Comparison of ENCODE assay signal across 34 cellular contexts in the genomic region with DNA sequence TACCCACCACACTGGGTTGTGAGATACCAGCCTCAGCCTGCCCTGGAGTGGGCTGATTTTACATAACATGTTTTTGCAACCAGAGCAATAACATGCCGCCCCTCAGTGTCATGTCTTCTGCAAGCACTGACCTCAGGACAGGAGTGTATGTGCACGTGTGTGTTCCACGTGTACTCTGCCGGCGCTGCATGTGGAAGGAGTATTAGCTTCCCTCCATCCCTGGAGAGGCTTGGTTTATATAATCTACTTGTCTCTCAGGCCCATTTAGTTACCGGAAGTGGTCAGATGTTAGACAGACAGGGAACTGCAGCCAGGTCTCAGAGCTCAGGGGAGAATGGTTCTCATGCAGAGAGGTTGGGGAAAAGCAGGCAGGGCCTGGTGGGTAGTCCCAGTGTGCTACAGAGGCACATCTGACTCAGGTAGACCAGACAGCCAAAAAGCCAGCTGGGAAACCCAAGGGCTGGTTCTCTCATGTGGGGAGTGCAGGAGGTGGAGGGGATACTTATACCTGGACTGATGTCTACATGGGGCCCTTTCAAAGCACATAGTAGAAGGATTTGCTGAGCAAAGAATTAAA.
DNase-seq lines count a peak whose midpoint lies in the region; ATAC-seq, FAIRE-seq and TF ChIP-seq lines count a peak whose summit lies in the region.
"Had no signal": no experiment of that assay in that cellular context is flagged by ENCODE, and none has a peak within 500 bp of the region (broad histone marks: within the 10 kb centered on the region; RNA-seq: fewer than 3 reads in every experiment).

No MANE protein-coding gene starts in this region.

- TF ChIP-seq POLR2A in GM12878 (IDR thresholded peaks at IDR 0.05; ENCODE audit: low read depth, low read length): no peak

- H3K27me3 ChIP-seq in MM.1S (replicated peaks; ENCODE audit: insufficient read depth, low read length) (no peaks in the 10 kb centered on the region), GM12878 (replicated peaks in 1 of 2; ENCODE audit: control insufficient read depth in 2 of 2, insufficient read depth in 2 of 2, low read length in 1 of 2) (no peaks in the 10 kb centered on the region)
- H3K27me3 ChIP-seq: cardiac muscle cell, suprapubic skin had no signal

- no TSS peak for BruUV-seq in GM12878 (replicated peaks; lab: Mats Ljungman, UMichigan)

- H2AFZ ChIP-seq in MM.1S (ENCODE audit: low read length) (no peak overlapping the region), GM12878 (ENCODE audit: control insufficient read depth, low read depth, low read length) (no peak overlapping the region)
- H2AFZ ChIP-seq: GM23248 had no signal

- H3K79me2 ChIP-seq in MM.1S (ENCODE audit: low read length) (no peaks in the 10 kb centered on the region), GM12878 (ENCODE audit: control insufficient read depth, insufficient read depth, low read length) (no peaks in the 10 kb centered on the region)

- no peaks in the 10 kb centered on the region for H3K9me2 ChIP-seq in MM.1S (replicated peaks; ENCODE audit: insufficient read depth, low read length)

- ATAC-seq in activated naive CD8-positive, alpha-beta T cell treated with anti-CD3 and anti-CD28 coated beads, Interleukin-2, amount 10 ng/mL, durations not matched to agents 7 days and 5 days (ENCODE audit: low read depth): no peak
- peak; percentile 30; the same call in 2 of the 3 replicates for ATAC-seq in GM12878
- no peak for ATAC-seq in stimulated activated effector memory CD8-positive, alpha-beta T cell treated with anti-CD3 and anti-CD28 coated beads, Interleukin-12 subunit alpha, Interleukin-12 subunit beta, amount 100 ng/mL, for 72 hours
- no peak for ATAC-seq in HG03139 (IDR thresholded peaks at IDR 0.05; ENCODE audit: unreplicated experiment)
- no peak for ATAC-seq in activated naive CD4-positive, alpha-beta T cell treated with anti-CD3 and anti-CD28 coated beads, Interleukin-2, amount 50 U/mL, for 72 hours
- ATAC-seq: A549; activated CD4-positive, alpha-beta T cell treated with anti-CD3 and anti-CD28 coated beads for 36 hours; naive thymus-derived CD4-positive, alpha-beta T cell; PC-3; SK-N-SH treated with all-trans-retinoic acid at 6 μM for 48 hours had no signal

- H3K9ac ChIP-seq in MM.1S (ENCODE audit: low read length): no peak overlapping the region
- no peak overlapping the region for H3K9ac ChIP-seq in GM12878 (ENCODE audit: control insufficient read depth, insufficient read depth, low read length)
- H3K9ac ChIP-seq: GM23248 had no signal

- SMC1A ChIA-PET in GM12878 (lab: Charles Lee; ENCODE audit: uncharacterized antibody, unreplicated experiment): interaction anchor here (0.6 kb wide), 1 partner anchor 680 kb away, joined by 3 read pairs; no protein-coding TSS in a partner anchor

- no peaks in the 10 kb centered on the region for H3K36me3 Mint-ChIP-seq in activated naive CD8-positive, alpha-beta T cell treated with anti-CD3 and anti-CD28 coated beads, Interleukin-2, amount 10 ng/mL, durations not matched to agents 7 days and 5 days
- no peaks in the 10 kb centered on the region for H3K36me3 Mint-ChIP-seq in activated naive CD8-positive, alpha-beta T cell treated with anti-CD3 and anti-CD28 coated beads for 36 hours
- peaks cover 7% of the 10 kb centered on the region for H3K36me3 Mint-ChIP-seq in stimulated activated effector memory CD8-positive, alpha-beta T cell treated with anti-CD3 and anti-CD28 coated beads, Interleukin-12 subunit alpha, Interleukin-12 subunit beta, amount 100 ng/mL, for 72 hours
- H3K36me3 Mint-ChIP-seq in activated naive CD4-positive, alpha-beta T cell treated with anti-CD3 and anti-CD28 coated beads, Interleukin-2, amount 50 U/mL, for 72 hours: no peaks in the 10 kb centered on the region
- H3K36me3 Mint-ChIP-seq: activated naive CD8-positive, alpha-beta T cell; CD4-positive, CD25-positive, alpha-beta regulatory T cell; naive thymus-derived CD4-positive, alpha-beta T cell had no signal

- no peak for DNase-seq in activated naive CD8-positive, alpha-beta T cell treated with anti-CD3 and anti-CD28 coated beads, Interleukin-2, amount 10 ng/mL, durations not matched to agents 7 days and 5 days
- DNase-seq in activated naive CD8-positive, alpha-beta T cell treated with anti-CD3 and anti-CD28 coated beads for 36 hours: no peak
- DNase-seq in MM.1S (peak; percentile 35), GM12878 (ENCODE audit: low read depth, low spot score) (no peak), posterior vena cava (ENCODE audit: low spot score) (no peak)
- DNase-seq in stimulated activated effector memory CD8-positive, alpha-beta T cell treated with anti-CD3 and anti-CD28 coated beads, Interleukin-12 subunit alpha, Interleukin-12 subunit beta, amount 100 ng/mL, for 72 hours (ENCODE audit: low spot score in 2 of 2): no peak
- DNase-seq in activated naive CD4-positive, alpha-beta T cell treated with anti-CD3 and anti-CD28 coated beads, Interleukin-2, amount 50 U/mL, for 72 hours (ENCODE audit: low spot score in 2 of 2): no peak
- DNase-seq: activated CD4-positive, alpha-beta T cell treated with anti-CD3 and anti-CD28 coated beads for 36 hours; activated CD8-positive, alpha-beta memory T cell treated with anti-CD3 and anti-CD28 coated beads for 24 hours; activated T-cell treated with anti-CD3 and anti-CD28 coated beads for 4 hours; cortex of kidney; DND-41; foreskin melanocyte; GF-D8; GM23248; kidney; naive thymus-derived CD4-positive, alpha-beta T cell; NCI-H1092; NCI-H1694; NCI-H2171; NCI-H510A; occipital lobe; PC-3; stimulated activated naive CD4-positive, alpha-beta T cell had no signal

- no peak for FAIRE-seq in GM12878 (lab: Jason Lieb, UNC)
- FAIRE-seq: A549, astrocyte, GM19239, kidney had no signal

- RAD21 ChIA-PET in GM12878 (lab: Charles Lee; ENCODE audit: unreplicated experiment): interaction anchor here (0.6 to 1.8 kb wide), 2 partner anchors 8 to 51 kb away, joined by 4 to 6 read pairs; no protein-coding TSS in a partner anchor

- CTCF ChIA-PET in GM12878 (lab: Yijun Ruan, JAX): no interaction called here

- H3K36me3 ChIP-seq in MM.1S (replicated peaks; ENCODE audit: insufficient read depth, low read length): no peaks in the 10 kb centered on the region
- no peaks in the 10 kb centered on the region for H3K36me3 ChIP-seq in GM12878 (ENCODE audit: control insufficient read depth in 2 of 2, insufficient read depth in 2 of 2, low read length in 1 of 2)
- H3K36me3 ChIP-seq: cardiac muscle cell, suprapubic skin had no signal

- H4K20me1 ChIP-seq in MM.1S (ENCODE audit: insufficient read depth, low read length) (no peaks in the 10 kb centered on the region), GM12878 (ENCODE audit: control insufficient read depth, insufficient read depth) (no peaks in the 10 kb centered on the region)

- TF ChIP-seq RAD21 in GM12878 (IDR thresholded peaks at IDR 0.05; ENCODE audit: insufficient read depth, low read depth, low read length): no peak

- H3K9me3 ChIP-seq in MM.1S (replicated peaks; ENCODE audit: insufficient read depth, low read length) (no peaks in the 10 kb centered on the region), GM12878 (replicated peaks; ENCODE audit: control insufficient read depth, insufficient read depth, low read length) (no peaks in the 10 kb centered on the region; the same call in 2 of the 3 replicates)
- H3K9me3 ChIP-seq: A549, suprapubic skin had no signal

- peaks cover 29% of the 10 kb centered on the region for H3K4me1 Mint-ChIP-seq in activated naive CD8-positive, alpha-beta T cell treated with anti-CD3 and anti-CD28 coated beads, Interleukin-2, amount 10 ng/mL, durations not matched to agents 7 days and 5 days
- H3K4me1 Mint-ChIP-seq in activated naive CD8-positive, alpha-beta T cell treated with anti-CD3 and anti-CD28 coated beads for 36 hours: peaks cover 12% of the 10 kb centered on the region
- H3K4me1 Mint-ChIP-seq in stimulated activated effector memory CD8-positive, alpha-beta T cell treated with anti-CD3 and anti-CD28 coated beads, Interleukin-12 subunit alpha, Interleukin-12 subunit beta, amount 100 ng/mL, for 72 hours: peaks cover 30% of the 10 kb centered on the region
- H3K4me1 Mint-ChIP-seq: activated CD4-positive, alpha-beta T cell treated with anti-CD3 and anti-CD28 coated beads for 36 hours had no signal

- H3K27ac Mint-ChIP-seq in activated naive CD8-positive, alpha-beta T cell treated with anti-CD3 and anti-CD28 coated beads, Interleukin-2, amount 10 ng/mL, durations not matched to agents 7 days and 5 days: peak overlapping the region; percentile 50
- no peak overlapping the region for H3K27ac Mint-ChIP-seq in activated naive CD8-positive, alpha-beta T cell treated with anti-CD3 and anti-CD28 coated beads for 36 hours
- peak overlapping the region; percentile 86 for H3K27ac Mint-ChIP-seq in stimulated activated effector memory CD8-positive, alpha-beta T cell treated with anti-CD3 and anti-CD28 coated beads, Interleukin-12 subunit alpha, Interleukin-12 subunit beta, amount 100 ng/mL, for 72 hours
- H3K27ac Mint-ChIP-seq in activated naive CD4-positive, alpha-beta T cell treated with anti-CD3 and anti-CD28 coated beads, Interleukin-2, amount 50 U/mL, for 72 hours: no peak overlapping the region
- H3K27ac Mint-ChIP-seq: activated CD4-positive, alpha-beta T cell treated with anti-CD3 and anti-CD28 coated beads for 36 hours; activated naive CD8-positive, alpha-beta T cell; T-helper 1 cell treated with Interleukin-12 subunit alpha and Interleukin-12 subunit beta and Interleukin-4 antibody, amounts not matched to agents 30 μg/mL and 1 μg/mL, for 36 hours had no signal

- H3K27ac ChIP-seq in MM.1S (ENCODE audit: low read length) (no peak overlapping the region), GM12878 (ENCODE audit: control insufficient read depth, insufficient read depth) (no peak overlapping the region)
- H3K27ac ChIP-seq: A549, cardiac muscle cell, GM23248, suprapubic skin had no signal

- POLR2A ChIA-PET in activated naive CD8-positive, alpha-beta T cell treated with anti-CD3 and anti-CD28 coated beads, Interleukin-2, amount 10 ng/mL, durations not matched to agents 7 days and 5 days (lab: Charles Lee): no interaction called here
- POLR2A ChIA-PET in GM12878 (lab: Charles Lee): no interaction called here

- H3F3A ChIP-seq in MM.1S (ENCODE audit: insufficient read depth, low read length): no peaks in the 10 kb centered on the region

- no peak overlapping the region for H3K4me3 Mint-ChIP-seq in activated naive CD8-positive, alpha-beta T cell treated with anti-CD3 and anti-CD28 coated beads, Interleukin-2, amount 10 ng/mL, durations not matched to agents 7 days and 5 days
- no peak overlapping the region for H3K4me3 Mint-ChIP-seq in activated naive CD8-positive, alpha-beta T cell treated with anti-CD3 and anti-CD28 coated beads for 36 hours
- no peak overlapping the region for H3K4me3 Mint-ChIP-seq in stimulated activated effector memory CD8-positive, alpha-beta T cell treated with anti-CD3 and anti-CD28 coated beads, Interleukin-12 subunit alpha, Interleukin-12 subunit beta, amount 100 ng/mL, for 72 hours
- H3K4me3 Mint-ChIP-seq: activated CD4-positive, alpha-beta T cell treated with anti-CD3 and anti-CD28 coated beads for 36 hours; activated naive CD8-positive, alpha-beta T cell; CD4-positive, CD25-positive, alpha-beta regulatory T cell; naive thymus-derived CD4-positive, alpha-beta T cell; T-helper 1 cell treated with Interleukin-12 subunit alpha and Interleukin-12 subunit beta and Interleukin-4 antibody, amounts not matched to agents 30 μg/mL and 1 μg/mL, for 36 hours had no signal

- WGBS in GM12878 (ENCODE audit: insufficient coverage, insufficient replicate concordance, low lambda C conversion rate, missing lambda C conversion rate): 93% methylated on average over 6 of the region's 6 CpGs

- no peak overlapping the region for H3K4me2 ChIP-seq in MM.1S (ENCODE audit: low read depth, low read length)
- no peak overlapping the region for H3K4me2 ChIP-seq in GM12878 (ENCODE audit: control insufficient read depth, insufficient read depth)
- H3K4me2 ChIP-seq: A549 had no signal

- in situ Hi-C loops in GM12878 (cut with MboI): no loop called here

- no peak for TF ChIP-seq CTCF in MM.1S (IDR thresholded peaks at IDR 0.05; ENCODE audit: low read length)
- TF ChIP-seq CTCF in GM12878 (IDR thresholded peaks at IDR 0.05 in 2 of 3, conservative IDR thresholded peaks at IDR 0.05 in 1 of 3; ENCODE audit: control insufficient read depth in 2 of 3, extremely low read depth in 1 of 3, insufficient read depth in 1 of 3, low read depth in 3 of 3, low read length in 3 of 3): no peak

- no peak for TF ChIP-seq EP300 in GM12878 (IDR thresholded peaks at IDR 0.05; ENCODE audit: borderline replicate concordance in 1 of 2, control insufficient read depth in 1 of 2, low read depth in 2 of 2, low read length in 2 of 2)

- H3K4me1 ChIP-seq in MM.1S (ENCODE audit: low read length) (0 out of 2 replicates have a peak, but pooled peaks cover 6% of the 10 kb centered on the region), GM12878 (ENCODE audit: control insufficient read depth, insufficient read depth, low read length) (no peaks in the 10 kb centered on the region)
- H3K4me1 ChIP-seq: A549, suprapubic skin had no signal

- H3K9me3 Mint-ChIP-seq in activated naive CD8-positive, alpha-beta T cell treated with anti-CD3 and anti-CD28 coated beads, Interleukin-2, amount 10 ng/mL, durations not matched to agents 7 days and 5 days: no peaks in the 10 kb centered on the region
- no peaks in the 10 kb centered on the region for H3K9me3 Mint-ChIP-seq in activated naive CD8-positive, alpha-beta T cell treated with anti-CD3 and anti-CD28 coated beads for 36 hours
- no peaks in the 10 kb centered on the region for H3K9me3 Mint-ChIP-seq in stimulated activated effector memory CD8-positive, alpha-beta T cell treated with anti-CD3 and anti-CD28 coated beads, Interleukin-12 subunit alpha, Interleukin-12 subunit beta, amount 100 ng/mL, for 72 hours
- no peaks in the 10 kb centered on the region for H3K9me3 Mint-ChIP-seq in activated naive CD4-positive, alpha-beta T cell treated with anti-CD3 and anti-CD28 coated beads, Interleukin-2, amount 50 U/mL, for 72 hours
- H3K9me3 Mint-ChIP-seq: CD4-positive, CD25-positive, alpha-beta regulatory T cell; naive thymus-derived CD4-positive, alpha-beta T cell; T-helper 1 cell treated with Interleukin-12 subunit alpha and Interleukin-12 subunit beta and Interleukin-4 antibody, amounts not matched to agents 30 μg/mL and 1 μg/mL, for 36 hours had no signal

- intact Hi-C loops in GM12878 (cut with micrococcal nuclease; ENCODE audit: unreplicated experiment): no loop called here
- intact Hi-C loops in posterior vena cava (cut with DNase I): no loop called here

- no peak overlapping the region for H3K4me3 ChIP-seq in MM.1S (ENCODE audit: low read length)
- H3K4me3 ChIP-seq in GM12878: no peak overlapping the region
- H3K4me3 ChIP-seq: A549, cardiac muscle cell, GM23248, suprapubic skin had no signal

- H3K27me3 Mint-ChIP-seq in activated naive CD8-positive, alpha-beta T cell treated with anti-CD3 and anti-CD28 coated beads, Interleukin-2, amount 10 ng/mL, durations not matched to agents 7 days and 5 days: peaks cover 4% of the 10 kb centered on the region
- H3K27me3 Mint-ChIP-seq in activated naive CD8-positive, alpha-beta T cell treated with anti-CD3 and anti-CD28 coated beads for 36 hours: no peaks in the 10 kb centered on the region
- H3K27me3 Mint-ChIP-seq: activated CD4-positive, alpha-beta T cell treated with anti-CD3 and anti-CD28 coated beads for 36 hours; activated naive CD8-positive, alpha-beta T cell; CD4-positive, CD25-positive, alpha-beta regulatory T cell had no signal

Comparison
In these comparisons a context has a peak if more than half of its experiments do, and no peak if none do; other contexts are left out.
1. H3K27ac Mint-ChIP-seq: peak in activated naive CD8-positive, alpha-beta T cell treated with anti-CD3 and anti-CD28 coated beads, Interleukin-2, amount 10 ng/mL, durations not matched to agents 7 days and 5 days (single experiment) and stimulated activated effector memory CD8-positive, alpha-beta T cell treated with anti-CD3 and anti-CD28 coated beads, Interleukin-12 subunit alpha, Interleukin-12 subunit beta, amount 100 ng/mL, for 72 hours (single experiment); none in activated naive CD8-positive, alpha-beta T cell treated with anti-CD3 and anti-CD28 coated beads for 36 hours (single experiment) and activated naive CD4-positive, alpha-beta T cell treated with anti-CD3 and anti-CD28 coated beads, Interleukin-2, amount 50 U/mL, for 72 hours (0 of 2).